ENCODE assay signal across 20 cellular contexts in the genomic region with DNA sequence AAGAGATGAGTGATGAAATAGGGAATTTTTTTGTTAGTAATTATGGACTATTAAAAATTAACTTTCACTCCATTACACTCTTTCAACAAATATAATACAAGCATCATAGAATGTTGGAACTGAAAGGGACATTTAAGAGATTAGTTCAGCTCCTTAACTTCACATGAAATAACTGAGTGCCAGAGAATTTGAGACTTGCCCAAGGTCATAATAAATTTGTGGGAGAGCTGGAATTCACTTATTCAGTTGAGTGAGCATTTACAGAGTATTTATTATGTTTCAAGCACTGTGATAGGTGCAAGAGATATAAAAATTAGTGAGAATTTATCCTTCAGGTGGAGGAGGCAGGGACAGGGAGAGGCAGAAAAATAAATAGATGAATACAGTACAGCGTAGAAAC.
"Had no signal": no experiment of that assay in that cellular context is flagged by ENCODE, and none has a peak within 500 bp of the region (broad histone marks: within the 10 kb centered on the region; RNA-seq: fewer than 3 reads in every experiment).

No MANE protein-coding gene starts in this region.

- H3K4me3 Mint-ChIP-seq: activated CD8-positive, alpha-beta T cell treated with anti-CD3 and anti-CD28 coated beads for 36 hours; activated naive CD8-positive, alpha-beta T cell treated with anti-CD3 and anti-CD28 coated beads, Interleukin-2, amount 50 U/mL, for 24 hours; central memory CD8-positive, alpha-beta T cell had no signal

- H3K4me1 Mint-ChIP-seq: activated naive CD8-positive, alpha-beta T cell treated with anti-CD3 and anti-CD28 coated beads, Interleukin-2, amount 50 U/mL, for 24 hours; central memory CD8-positive, alpha-beta T cell had no signal

- H3K27ac Mint-ChIP-seq: activated CD8-positive, alpha-beta T cell treated with anti-CD3 and anti-CD28 coated beads for 36 hours; activated naive CD4-positive, alpha-beta T cell treated with anti-CD3 and anti-CD28 coated beads, Interleukin-2, amount 50 U/mL, for 72 hours; activated naive CD8-positive, alpha-beta T cell treated with anti-CD3 and anti-CD28 coated beads, Interleukin-2, amount 50 U/mL, for 24 hours had no signal

- H3K9me3 Mint-ChIP-seq: activated CD8-positive, alpha-beta T cell treated with anti-CD3 and anti-CD28 coated beads for 36 hours; activated naive CD4-positive, alpha-beta T cell treated with anti-CD3 and anti-CD28 coated beads, Interleukin-2, amount 50 U/mL, for 72 hours; activated naive CD8-positive, alpha-beta T cell treated with anti-CD3 and anti-CD28 coated beads, Interleukin-2, amount 50 U/mL, for 24 hours; central memory CD8-positive, alpha-beta T cell had no signal

- H3K27me3 Mint-ChIP-seq: activated CD8-positive, alpha-beta T cell treated with anti-CD3 and anti-CD28 coated beads for 36 hours; activated naive CD8-positive, alpha-beta T cell treated with anti-CD3 and anti-CD28 coated beads, Interleukin-2, amount 50 U/mL, for 24 hours; central memory CD8-positive, alpha-beta T cell had no signal

- DNase-seq: activated CD4-positive, CD25-positive, alpha-beta regulatory T cell; activated CD8-positive, alpha-beta memory T cell treated with anti-CD3 and anti-CD28 coated beads, Interleukin-2, amount 50 U/mL, for 48 hours; activated CD8-positive, alpha-beta T cell treated with anti-CD3 and anti-CD28 coated beads for 36 hours; activated naive CD4-positive, alpha-beta T cell; activated naive CD8-positive, alpha-beta T cell treated with anti-CD3 and anti-CD28 coated beads, Interleukin-2, amount 50 U/mL, for 24 hours; activated T-cell treated with anti-CD3 and anti-CD28 coated beads, Interleukin-2, amount 50 U/mL, for 1 hour; amniotic stem cell; body of pancreas; KG1; NCI-H1092 treated with DMSO at 0.1 percent for 48 hours; NCI-H1436; NCI-H1694 treated with DMSO at 0.1 percent for 48 hours; NCI-H2081; NCI-H524 treated with DMSO at 0.1 percent for 48 hours; NCI-H774; OCI-M1; RPMI8226; T-helper 1 cell had no signal

- H3K36me3 Mint-ChIP-seq: activated naive CD4-positive, alpha-beta T cell treated with anti-CD3 and anti-CD28 coated beads, Interleukin-2, amount 50 U/mL, for 72 hours had no signal
